8 cellular contexts compared by ENCODE assay signal in the genomic region with DNA sequence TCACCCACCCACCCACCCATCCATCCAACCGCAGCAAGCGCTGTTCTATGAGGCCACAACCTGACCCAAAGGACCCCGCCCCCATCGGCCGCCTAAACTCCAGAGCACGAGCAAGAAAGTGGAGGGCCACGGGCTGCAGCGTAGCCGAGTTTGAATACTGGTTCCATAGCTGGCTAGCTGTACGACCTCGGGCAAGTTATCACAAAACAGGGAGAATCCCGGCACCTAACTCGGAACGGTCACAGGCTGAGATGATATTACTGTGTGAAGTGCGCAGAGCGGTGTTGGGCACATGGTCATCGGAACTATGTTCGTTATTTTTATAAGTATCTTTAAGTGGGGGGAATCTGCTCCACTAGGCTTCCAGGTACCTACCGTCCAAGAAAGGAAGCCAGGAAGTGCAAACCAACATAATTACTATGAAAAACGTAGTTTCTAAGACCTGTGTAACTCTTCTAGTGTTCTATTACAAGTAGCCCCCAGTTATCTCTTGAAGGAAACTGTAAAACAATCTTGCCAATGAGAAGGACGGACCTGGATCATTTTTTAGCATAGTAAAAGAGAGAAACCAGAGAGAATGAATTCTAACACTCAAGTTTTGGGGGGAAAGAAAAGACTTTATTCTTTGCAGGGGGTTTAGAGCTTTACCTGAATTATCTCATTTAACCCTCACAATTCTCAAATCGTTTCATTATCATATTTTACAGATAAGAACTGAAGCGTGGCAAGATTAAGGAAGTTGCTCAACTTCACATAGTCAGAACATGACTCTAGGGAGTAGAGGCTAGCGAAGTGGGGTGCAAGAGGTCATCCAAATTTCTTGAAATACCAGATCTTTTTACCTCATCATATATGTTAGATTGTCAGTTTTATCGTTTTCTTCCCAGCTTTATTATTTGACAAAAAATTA. TPM values are rescaled to one million over a fixed set of nuclear protein-coding genes. Genes with fewer than 3 reads are reported as not detected.
DNase-seq lines count a peak whose midpoint lies in the region; ATAC-seq and TF ChIP-seq lines count a peak whose summit lies in the region.

No MANE protein-coding gene starts in this region.

- H3K27me3 ChIP-seq in NT2/D1 (ENCODE audit: insufficient read depth, insufficient read length) = no peaks in the 10 kb centered on the region
- no peaks in the 10 kb centered on the region for H3K27me3 ChIP-seq in lung (ENCODE audit: control insufficient read depth, insufficient read depth)

- H3K4me3 ChIP-seq in NT2/D1 (ENCODE audit: insufficient read length, low read depth) (peak overlapping the region; percentile 80), lung (peak overlapping the region; percentile 86)

- peak; percentile 47 for ATAC-seq in HG02852 (IDR thresholded peaks at IDR 0.05; ENCODE audit: unreplicated experiment)
- ATAC-seq in central memory CD8-positive, alpha-beta T cell (replicated peaks; ENCODE audit: extremely low read depth, poor library complexity, severe bottlenecking) = peak; percentile 10
- no peak for ATAC-seq in lung (ENCODE audit: insufficient read depth, low FRiP score)

- no peaks in the 10 kb centered on the region for H3K4me1 ChIP-seq in NT2/D1 (ENCODE audit: insufficient read depth, insufficient read length)
- peaks cover 6% of the 10 kb centered on the region in 2 donors for H3K4me1 ChIP-seq in lung (ENCODE audit: control insufficient read depth in 2 of 2, insufficient read depth in 2 of 2, low read length in 2 of 2)

- peaks cover 57% of the 10 kb centered on the region for H3K4me1 Mint-ChIP-seq in activated CD4-positive, alpha-beta T cell treated with anti-CD3 and anti-CD28 coated beads, Interleukin-2, amount 10 ng/mL, durations not matched to agents 7 days and 5 days
- H3K4me1 Mint-ChIP-seq in central memory CD8-positive, alpha-beta T cell = peaks cover 27% of the 10 kb centered on the region
- peaks cover 27% of the 10 kb centered on the region for H3K4me1 Mint-ChIP-seq in type B pancreatic cell (ENCODE audit: unreplicated experiment)

- CTCF ChIA-PET in activated CD4-positive, alpha-beta T cell treated with anti-CD3 and anti-CD28 coated beads, Interleukin-2, amount 10 ng/mL, durations not matched to agents 7 days and 5 days (lab: Charles Lee) = interaction anchor here (0.9 to 4.3 kb wide), 4 partner anchors 9 to 80 kb away, joined by 3 to 15 read pairs (median 4); no protein-coding TSS in a partner anchor

- H3K27me3 Mint-ChIP-seq in activated CD4-positive, alpha-beta T cell treated with anti-CD3 and anti-CD28 coated beads, Interleukin-2, amount 10 ng/mL, durations not matched to agents 7 days and 5 days = no peaks in the 10 kb centered on the region
- no peaks in the 10 kb centered on the region for H3K27me3 Mint-ChIP-seq in central memory CD8-positive, alpha-beta T cell
- H3K27me3 Mint-ChIP-seq in type B pancreatic cell = no peaks in the 10 kb centered on the region

- H3K36me3 ChIP-seq in NT2/D1 (ENCODE audit: insufficient read depth, insufficient read length, low read length) (peaks cover 29% of the 10 kb centered on the region), lung (ENCODE audit: control insufficient read depth in 2 of 2, insufficient read depth in 2 of 2, low read length in 2 of 2) (peaks cover 11 to 15% of the 10 kb centered on the region in 2 donors)

- no peaks in the 10 kb centered on the region for H3K9me3 Mint-ChIP-seq in activated CD4-positive, alpha-beta T cell treated with anti-CD3 and anti-CD28 coated beads, Interleukin-2, amount 10 ng/mL, durations not matched to agents 7 days and 5 days
- H3K9me3 Mint-ChIP-seq in central memory CD8-positive, alpha-beta T cell = no peaks in the 10 kb centered on the region
- H3K9me3 Mint-ChIP-seq in type B pancreatic cell = no peaks in the 10 kb centered on the region

- peak overlapping the region; percentile 88 to 95 for H3K27ac ChIP-seq in lung (ENCODE audit: low read depth in 1 of 2, low read length in 1 of 2)

- H3K4me3 Mint-ChIP-seq in activated CD4-positive, alpha-beta T cell treated with anti-CD3 and anti-CD28 coated beads, Interleukin-2, amount 10 ng/mL, durations not matched to agents 7 days and 5 days = peak overlapping the region; percentile 98
- H3K4me3 Mint-ChIP-seq in central memory CD8-positive, alpha-beta T cell = peak overlapping the region; percentile 96
- peak overlapping the region; percentile 97 for H3K4me3 Mint-ChIP-seq in type B pancreatic cell

- H3K27ac Mint-ChIP-seq in activated CD4-positive, alpha-beta T cell treated with anti-CD3 and anti-CD28 coated beads, Interleukin-2, amount 10 ng/mL, durations not matched to agents 7 days and 5 days = peak overlapping the region; percentile 97
- H3K27ac Mint-ChIP-seq in central memory CD8-positive, alpha-beta T cell (ENCODE audit: low read depth) = peak overlapping the region; percentile 95
- peak overlapping the region; percentile 99 for H3K27ac Mint-ChIP-seq in type B pancreatic cell

- TF ChIP-seq CTCF in lung (IDR thresholded peaks at IDR 0.05; ENCODE audit: control extremely low read depth, extremely low read depth) (no peak), type B pancreatic cell (conservative IDR thresholded peaks at IDR 0.05) (no peak)

- H3K9ac ChIP-seq in NT2/D1 (ENCODE audit: insufficient read length, low read depth) = peak overlapping the region; percentile 44

- POLR2A ChIA-PET in activated CD4-positive, alpha-beta T cell treated with anti-CD3 and anti-CD28 coated beads, Interleukin-2, amount 10 ng/mL, durations not matched to agents 7 days and 5 days (lab: Charles Lee) = no interaction called here

- 3 to 4% methylated on average over 25 of the region's 25 CpGs for WGBS in lung, 2 donors

- H3K9me3 ChIP-seq in NT2/D1 (ENCODE audit: insufficient read depth, low read length) (no peaks in the 10 kb centered on the region), lung (ENCODE audit: control insufficient read depth in 2 of 2, insufficient read depth in 1 of 2, low read length in 1 of 2) (no peaks in the 10 kb centered on the region)

- no peak for DNase-seq in activated CD4-positive, alpha-beta T cell treated with anti-CD3 and anti-CD28 coated beads, Interleukin-2, amount 10 ng/mL, durations not matched to agents 7 days and 5 days
- DNase-seq in activated CD4-positive, alpha-beta T cell treated with anti-CD3 and anti-CD28 coated beads, Interleukin-2, amount 50 U/mL, for 1 hour = no peak
- DNase-seq in NT2/D1 (ENCODE audit: low read depth, low spot score) (no peak), lung (ENCODE audit: low spot score) (no peak), type B pancreatic cell (ENCODE audit: extremely low spot score, unreplicated experiment) (no peak), ecto neural progenitor cell (ENCODE audit: low spot score) (no peak)
- no peak for DNase-seq in central memory CD8-positive, alpha-beta T cell (ENCODE audit: low spot score in 2 of 2)

- peaks cover 39% of the 10 kb centered on the region for H3K36me3 Mint-ChIP-seq in activated CD4-positive, alpha-beta T cell treated with anti-CD3 and anti-CD28 coated beads, Interleukin-2, amount 10 ng/mL, durations not matched to agents 7 days and 5 days (ENCODE audit: low read depth)
- H3K36me3 Mint-ChIP-seq in central memory CD8-positive, alpha-beta T cell (ENCODE audit: insufficient read depth) = peaks cover 47% of the 10 kb centered on the region
- peaks cover 19% of the 10 kb centered on the region for H3K36me3 Mint-ChIP-seq in type B pancreatic cell

RNA-seq across cellular contexts. Expression of a gene that starts 0.7 kb away (rescaled TPM):
- 10 to 100 TPM; 37.5 to 39.9 TPM for total RNA-seq in activated CD4-positive, alpha-beta T cell treated with anti-CD3 and anti-CD28 coated beads, Interleukin-2, amount 10 ng/mL, durations not matched to agents 7 days and 5 days
- 10 to 100 TPM; 12.8 to 14.9 TPM for total RNA-seq in lung
- polyA plus RNA-seq in lung = 10 to 100 TPM; 10.0 to 13.9 TPM
- total RNA-seq in type B pancreatic cell (ENCODE audit: low replicate concordance) = 20.3 and 23.8 TPM in 2 replicates

RNA-seq across cellular contexts. Expression of a gene that starts 14.4 kb away (rescaled TPM):
- total RNA-seq in activated CD4-positive, alpha-beta T cell treated with anti-CD3 and anti-CD28 coated beads, Interleukin-2, amount 10 ng/mL, durations not matched to agents 7 days and 5 days = 10 to 100 TPM; 55.9 to 58.3 TPM
- 10 to 100 TPM; 33.3 to 50.9 TPM for total RNA-seq in lung
- polyA plus RNA-seq in lung = 10 to 100 TPM; 19.4 to 35.8 TPM
- 41.2 and 57.0 TPM in 2 replicates for total RNA-seq in type B pancreatic cell (ENCODE audit: low replicate concordance)

RNA-seq across cellular contexts. Expression of a gene that starts 18.2 kb away (rescaled TPM):
- not detected for total RNA-seq in activated CD4-positive, alpha-beta T cell treated with anti-CD3 and anti-CD28 coated beads, Interleukin-2, amount 10 ng/mL, durations not matched to agents 7 days and 5 days
- total RNA-seq in lung (under 1 TPM in 1 of 2 donors, not detected in 1; 0.77 TPM), type B pancreatic cell (ENCODE audit: low replicate concordance) (0.95 TPM in 1 of 2 replicates, not detected in the other)
- under 1 TPM; 0.22 to 0.31 TPM for polyA plus RNA-seq in lung

RNA-seq across cellular contexts. Expression of a gene that starts 49.6 kb away (rescaled TPM):
- not detected for total RNA-seq in activated CD4-positive, alpha-beta T cell treated with anti-CD3 and anti-CD28 coated beads, Interleukin-2, amount 10 ng/mL, durations not matched to agents 7 days and 5 days
- total RNA-seq in lung (not detected), type B pancreatic cell (ENCODE audit: low replicate concordance) (21.7 and 88.5 TPM in 2 replicates)
- under 1 TPM in 1 of 2 donors, not detected in 1; 0.06 TPM for polyA plus RNA-seq in lung

RNA-seq across cellular contexts. Expression of a gene that starts 56.2 kb away (rescaled TPM):
- total RNA-seq in activated CD4-positive, alpha-beta T cell treated with anti-CD3 and anti-CD28 coated beads, Interleukin-2, amount 10 ng/mL, durations not matched to agents 7 days and 5 days = not detected
- total RNA-seq in lung = 1 to 10 TPM in 1 of 2 donors, not detected in 1; 2.3 TPM
- polyA plus RNA-seq in lung = under 1 TPM in 1 of 2 donors, not detected in 1; 0.14 TPM
- 21.6 and 54.4 TPM in 2 replicates for total RNA-seq in type B pancreatic cell (ENCODE audit: low replicate concordance)
